ENCODE assay signal across 8 cellular contexts in the genomic region with DNA sequence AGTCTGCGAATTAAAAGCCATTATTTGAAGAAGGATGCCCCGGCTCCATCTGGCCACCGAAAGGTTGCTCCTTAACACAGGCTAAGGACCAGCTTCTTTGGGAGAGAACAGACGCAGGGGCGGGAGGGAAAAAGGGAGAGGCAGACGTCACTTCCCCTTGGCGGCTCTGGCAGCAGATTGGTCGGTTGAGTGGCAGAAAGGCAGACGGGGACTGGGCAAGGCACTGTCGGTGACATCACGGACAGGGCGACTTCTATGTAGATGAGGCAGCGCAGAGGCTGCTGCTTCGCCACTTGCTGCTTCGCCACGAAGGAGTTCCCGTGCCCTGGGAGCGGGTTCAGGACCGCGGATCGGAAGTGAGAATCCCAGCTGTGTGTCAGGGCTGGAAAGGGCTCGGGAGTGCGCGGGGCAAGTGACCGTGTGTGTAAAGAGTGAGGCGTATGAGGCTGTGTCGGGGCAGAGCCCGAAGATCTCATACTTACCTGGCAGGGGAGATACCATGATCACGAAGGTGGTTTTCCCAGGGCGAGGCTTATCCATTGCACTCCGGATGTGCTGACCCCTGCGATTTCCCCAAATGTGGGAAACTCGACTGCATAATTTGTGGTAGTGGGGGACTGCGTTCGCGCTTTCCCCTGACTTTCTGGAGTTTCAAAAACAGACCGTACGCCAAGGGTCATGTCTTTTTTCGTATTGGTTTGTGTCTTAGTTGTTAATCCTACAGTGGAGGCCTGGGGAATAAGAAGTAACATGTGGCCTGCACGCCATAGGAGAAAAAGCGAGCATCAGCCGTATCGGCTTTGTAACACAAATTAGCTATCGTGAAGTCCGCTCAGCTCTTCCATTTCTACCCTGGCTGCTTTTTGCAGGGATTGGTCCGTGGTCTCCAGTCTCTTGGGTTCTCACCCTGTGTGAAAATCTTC. TPM values are rescaled to one million over a fixed set of nuclear protein-coding genes. Genes with fewer than 3 reads are reported as not detected.
DNase-seq lines count a peak whose midpoint lies in the region; ATAC-seq, FAIRE-seq and TF ChIP-seq lines count a peak whose summit lies in the region.
"Not testable (repeated sequence)": the region's sequence is repeated elsewhere in the genome, so short reads cannot be mapped to it uniquely, and the experiment has no call there.

A gene (plus strand): TSS at position 475 of the 923 bp plus-strand sequence.

- FAIRE-seq in bronchial epithelial cell (lab: Jason Lieb, UNC), result not testable (repeated sequence)

- not testable (repeated sequence) for BruUV-seq in Caco-2 (replicated peaks; lab: Mats Ljungman, UMichigan)

- CTCF ChIA-PET in Caco-2 (lab: Charles Lee); WTC11 (lab: Charles Lee): not testable (repeated sequence)

- H3K27me3 ChIP-seq in Caco-2 (replicated peaks; ENCODE audit: control insufficient read depth, insufficient read depth, low read length); bronchial epithelial cell (ENCODE audit: control insufficient read depth, insufficient read depth, low read length); gastrocnemius medialis: not testable (repeated sequence)

- not testable (repeated sequence) for H3K27ac ChIP-seq in gastrocnemius medialis

- H3K27ac Mint-ChIP-seq in Caco-2 (ENCODE audit: unreplicated experiment); WTC11: not testable (repeated sequence)

- TF ChIP-seq POLR2A in gastrocnemius medialis (IDR thresholded peaks at IDR 0.05), result not testable (repeated sequence)

- H3K4me1 ChIP-seq in Caco-2, gastrocnemius medialis: not testable (repeated sequence)

- POLR2A ChIA-PET in Caco-2 (lab: Charles Lee); WTC11 (lab: Charles Lee): not testable (repeated sequence)

- not testable (repeated sequence) for H3K9me3 ChIP-seq in Caco-2, gastrocnemius medialis

- DNase-seq in Caco-2; WTC11 (ENCODE audit: low spot score); bronchial epithelial cell (ENCODE audit: low read depth); left colon; gastrocnemius medialis: not testable (repeated sequence)

- H3K4me3 Mint-ChIP-seq in Caco-2 (ENCODE audit: unreplicated experiment); WTC11: not testable (repeated sequence)

- ATAC-seq in GM19438 (IDR thresholded peaks at IDR 0.05; ENCODE audit: low read depth, unreplicated experiment) (peak; percentile 93), HG02610 (IDR thresholded peaks at IDR 0.05; ENCODE audit: unreplicated experiment) (peak; percentile 88), HG03196 (IDR thresholded peaks at IDR 0.05; ENCODE audit: unreplicated experiment) (peak; percentile 100), WTC11 (peak; percentile 98), left colon (peak; percentile 98), gastrocnemius medialis (peak; percentile 97 to 98)

- not testable (repeated sequence) for H3K9me3 Mint-ChIP-seq in Caco-2 (ENCODE audit: unreplicated experiment); WTC11

- H3K36me3 Mint-ChIP-seq in Caco-2 (ENCODE audit: insufficient read depth, unreplicated experiment); WTC11: not testable (repeated sequence)

- not testable (repeated sequence) for H3K4me3 ChIP-seq in Caco-2 (ENCODE audit: low read depth, low read length); bronchial epithelial cell (ENCODE audit: low read depth, low read length); gastrocnemius medialis

- not testable (repeated sequence) for TF ChIP-seq CTCF in Caco-2 (IDR thresholded peaks at IDR 0.05; ENCODE audit: insufficient read depth in 1 of 2, low read depth in 1 of 2, low read length in 1 of 2, severe bottlenecking in 1 of 2, unreplicated experiment in 1 of 2); WTC11 (IDR thresholded peaks at IDR 0.05); bronchial epithelial cell (IDR thresholded peaks at IDR 0.05; ENCODE audit: insufficient read depth, low read length, severe bottlenecking); gastrocnemius medialis (IDR thresholded peaks at IDR 0.05 in 4 of 5, conservative IDR thresholded peaks at IDR 0.05 in 1 of 5)

- not testable (repeated sequence) for H3K27me3 Mint-ChIP-seq in Caco-2 (ENCODE audit: insufficient read depth, unreplicated experiment); WTC11 (ENCODE audit: low read depth)

- H3K4me1 Mint-ChIP-seq in Caco-2 (ENCODE audit: low read depth, unreplicated experiment); WTC11: not testable (repeated sequence)

- in situ Hi-C loops in gastrocnemius medialis (cut with MboI; ENCODE audit: low sequenced_read_pairs in 4 of 4), result not testable (repeated sequence)

- intact Hi-C loops in Caco-2 (cut with micrococcal nuclease; ENCODE audit: unreplicated experiment); left colon (cut with DNase I, micrococcal nuclease); gastrocnemius medialis (cut with DNase I; ENCODE audit: low total_unique reads): not testable (repeated sequence)

- H3K36me3 ChIP-seq in Caco-2 (ENCODE audit: control insufficient read depth, insufficient read depth, low read length); bronchial epithelial cell (ENCODE audit: control insufficient read depth, insufficient read depth, low read length); gastrocnemius medialis: not testable (repeated sequence)

RNA-seq across cellular contexts. Expression of the gene that starts here (rescaled TPM):
- total RNA-seq in Caco-2 (2022) (1,622 and 1,638 TPM in 2 replicates), WTC11 (2021) (1,028 to 1,267 TPM (median 1,197 TPM) in 3 replicates), bronchial epithelial cell (2,323 and 5,262 TPM in 2 replicates), left colon (1,000 to 10,000 TPM; 3,977 to 5,589 TPM), gastrocnemius medialis (under 1 TPM in 1 of 4 donors, not detected in 3; under 0.01 TPM)

Comparison
In these comparisons a context has a peak if more than half of its experiments do, and no peak if none do; other contexts are left out.
1. RNA of the gene that starts here (total RNA-seq): 3,977 to 5,589 TPM in left colon, 2,323 to 5,262 TPM in bronchial epithelial cell, 1,622 to 1,638 TPM in Caco-2 and 1,028 to 1,267 TPM in WTC11; under 0.01 TPM in gastrocnemius medialis; every median in the first group is over 1,000 times any median in the second.
2. Peak in ATAC-seq in gastrocnemius medialis; RNA of the gene not detected or under 1 TPM.
3. Peak in every context shown above with its lines, with median percentiles within 50 percentile points of each other: ATAC-seq.